Comparison of ENCODE assay signal across 1 cellular context in the genomic region with DNA sequence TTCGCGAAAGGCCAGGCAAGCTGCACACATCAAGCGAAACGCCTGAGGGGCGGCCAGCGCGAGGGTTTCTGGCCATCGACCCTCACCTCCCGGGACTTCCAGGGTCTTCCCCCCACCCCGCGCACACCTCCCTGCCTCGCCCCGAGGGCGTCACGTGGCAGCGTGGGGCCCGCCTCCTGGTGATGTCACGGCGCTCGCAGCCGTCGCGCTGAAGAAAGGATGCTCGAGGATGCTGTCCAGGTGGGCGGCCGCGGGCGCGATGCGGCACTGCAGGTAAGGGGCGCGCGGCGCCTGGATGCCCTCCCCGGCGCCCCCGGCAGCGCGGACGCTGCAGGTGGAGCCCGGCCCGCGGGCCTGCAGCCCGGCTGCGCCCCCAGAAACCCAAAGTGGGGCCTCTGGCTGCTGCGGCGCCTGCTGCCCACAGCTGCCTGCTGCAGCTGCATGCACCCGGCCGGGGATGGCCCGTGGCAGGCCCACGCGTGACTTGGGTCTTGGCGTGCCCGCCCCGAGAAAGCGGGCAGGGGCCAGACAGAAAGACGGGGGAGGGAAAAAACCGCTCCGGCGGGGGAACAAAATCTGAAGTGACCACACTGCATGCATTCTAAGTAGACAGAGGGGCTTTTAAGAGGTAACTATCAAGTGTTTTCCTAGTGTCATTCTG.
TF ChIP-seq lines count a peak whose summit lies in the region.

No MANE protein-coding gene starts in this region.

TF ChIP-seq in GM12878, 131 proteins besides CTCF, POLR2A, EP300 and RAD21 (continued from another document):
- TF ChIP-seq, protein P1, sequence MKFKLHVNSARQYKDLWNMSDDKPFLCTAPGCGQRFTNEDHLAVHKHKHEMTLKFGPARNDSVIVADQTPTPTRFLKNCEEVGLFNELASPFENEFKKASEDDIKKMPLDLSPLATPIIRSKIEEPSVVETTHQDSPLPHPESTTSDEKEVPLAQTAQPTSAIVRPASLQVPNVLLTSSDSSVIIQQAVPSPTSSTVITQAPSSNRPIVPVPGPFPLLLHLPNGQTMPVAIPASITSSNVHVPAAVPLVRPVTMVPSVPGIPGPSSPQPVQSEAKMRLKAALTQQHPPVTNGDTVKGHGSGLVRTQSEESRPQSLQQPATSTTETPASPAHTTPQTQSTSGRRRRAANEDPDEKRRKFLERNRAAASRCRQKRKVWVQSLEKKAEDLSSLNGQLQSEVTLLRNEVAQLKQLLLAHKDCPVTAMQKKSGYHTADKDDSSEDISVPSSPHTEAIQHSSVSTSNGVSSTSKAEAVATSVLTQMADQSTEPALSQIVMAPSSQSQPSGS (IDR thresholded peaks at IDR 0.05; ENCODE audit: low read length): no peak
- 0 out of 2 replicates have a peak, but pooled peaks have one; percentile 26 for TF ChIP-seq LARP7 (IDR thresholded peaks at IDR 0.05)
